In the genomic region with DNA sequence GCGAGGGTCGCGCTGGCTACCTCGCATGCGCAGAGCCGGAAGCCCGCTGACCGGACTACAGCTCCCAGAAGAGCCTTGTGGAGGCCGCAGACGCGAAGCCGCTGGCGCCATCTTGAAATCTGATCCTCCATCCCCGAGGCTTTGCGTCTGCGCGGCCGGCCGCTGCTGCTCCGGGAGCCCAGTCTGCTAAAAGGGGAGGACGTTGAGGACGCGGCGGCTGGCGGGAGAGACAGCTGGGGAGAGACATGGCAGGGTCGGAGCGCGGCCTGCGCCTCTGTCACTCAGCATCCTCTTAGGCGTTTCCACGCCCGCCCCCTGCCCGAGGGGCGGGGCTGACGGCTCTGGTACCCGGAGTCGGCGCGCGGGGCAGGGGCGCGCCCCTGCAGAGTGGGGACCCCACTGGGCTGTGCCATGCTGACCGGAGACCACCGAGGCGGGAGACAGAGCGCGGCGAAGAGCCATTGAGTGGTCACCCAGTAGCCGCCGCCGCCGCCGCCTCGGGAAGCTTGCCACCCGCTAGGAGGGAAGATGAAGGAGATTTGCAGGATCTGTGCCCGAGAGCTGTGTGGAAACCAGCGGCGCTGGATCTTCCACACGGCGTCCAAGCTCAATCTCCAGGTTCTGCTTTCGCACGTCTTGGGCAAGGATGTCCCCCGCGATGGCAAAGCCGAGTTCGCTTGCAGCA, we compare ENCODE assay signal across 8 cellular contexts.
DNase-seq lines count a peak whose midpoint lies in the region; ATAC-seq and TF ChIP-seq lines count a peak whose summit lies in the region.
"Not testable (repeated sequence)": the region's sequence is repeated elsewhere in the genome, so short reads cannot be mapped to it uniquely, and the experiment has no call there.

No MANE protein-coding gene starts in this region.

- H3K27ac ChIP-seq in WERI-Rb-1: peak overlapping the region; percentile 82

- not testable (repeated sequence) for H3K9me3 ChIP-seq in Caco-2; WERI-Rb-1 (ENCODE audit: severe bottlenecking)

- H3K27ac Mint-ChIP-seq in Caco-2 (ENCODE audit: unreplicated experiment): peak overlapping the region; percentile 95
- not testable (repeated sequence) for H3K27ac Mint-ChIP-seq in neural crest cell (ENCODE audit: unreplicated experiment)

- CTCF ChIA-PET in Caco-2 (lab: Charles Lee): not testable (repeated sequence)

- H3K4me3 ChIP-seq in Caco-2 (ENCODE audit: low read depth, low read length): peak overlapping the region; percentile 39
- peak overlapping the region; percentile 66 for H3K4me3 ChIP-seq in WERI-Rb-1 (ENCODE audit: low read depth, low read length)

- not testable (repeated sequence) for H3K4me1 ChIP-seq in Caco-2

- H3K27me3 ChIP-seq in Caco-2 (replicated peaks; ENCODE audit: control insufficient read depth, insufficient read depth, low read length); WERI-Rb-1 (ENCODE audit: insufficient read depth, low read depth, severe bottlenecking): not testable (repeated sequence)

- H3K27me3 Mint-ChIP-seq in Caco-2 (ENCODE audit: insufficient read depth, unreplicated experiment); neural crest cell (ENCODE audit: low read depth): not testable (repeated sequence)

- H3K36me3 ChIP-seq in Caco-2 (ENCODE audit: control insufficient read depth, insufficient read depth, low read length); WERI-Rb-1: not testable (repeated sequence)

- H3K4me3 Mint-ChIP-seq in Caco-2 (ENCODE audit: unreplicated experiment) (peak overlapping the region; percentile 80), neural crest cell (peak overlapping the region; percentile 89)

- intact Hi-C loops in Caco-2 (cut with micrococcal nuclease; ENCODE audit: unreplicated experiment); head of caudate nucleus (cut with DNase I): not testable (repeated sequence)

- not testable (repeated sequence) for H3K4me1 Mint-ChIP-seq in Caco-2 (ENCODE audit: low read depth, unreplicated experiment)
- H3K4me1 Mint-ChIP-seq in neural crest cell: peaks cover 10% of the 10 kb centered on the region

- H3K36me3 Mint-ChIP-seq in Caco-2 (ENCODE audit: insufficient read depth, unreplicated experiment); neural crest cell (ENCODE audit: low read depth): not testable (repeated sequence)

- not testable (repeated sequence) for TF ChIP-seq CTCF in Caco-2 (IDR thresholded peaks at IDR 0.05; ENCODE audit: insufficient read depth in 1 of 2, low read depth in 1 of 2, low read length in 1 of 2, severe bottlenecking in 1 of 2, unreplicated experiment in 1 of 2); WERI-Rb-1 (IDR thresholded peaks at IDR 0.05; ENCODE audit: low read depth, low read length); neural crest cell (conservative IDR thresholded peaks at IDR 0.05)

- peak; percentile 84 for ATAC-seq in GM21528 (IDR thresholded peaks at IDR 0.05; ENCODE audit: low FRiP score, unreplicated experiment)
- peak; percentile 76 for ATAC-seq in HG03378 (IDR thresholded peaks at IDR 0.05; ENCODE audit: unreplicated experiment)

- not testable (repeated sequence) for H3K9me3 Mint-ChIP-seq in Caco-2 (ENCODE audit: unreplicated experiment); neural crest cell

- DNase-seq in Caco-2: peak; percentile 85 to 86
- peak; percentile 97 for DNase-seq in WERI-Rb-1
- peak; percentile 20 for DNase-seq in activated naive CD8-positive, alpha-beta T cell treated with anti-CD3 and anti-CD28 coated beads, Interleukin-2, amount 50 U/mL, for 16 hours (ENCODE audit: low read depth, low spot score)
- peak; percentile 40 to 89 (median 75) for DNase-seq in head of caudate nucleus
- DNase-seq in neural crest cell (ENCODE audit: low read depth, low spot score): peak; percentile 73
- peak; percentile 54 to 65 for DNase-seq in stimulated activated CD8-positive, alpha-beta memory T cell treated with anti-CD3 and anti-CD28 coated beads, Interleukin-15, amount 100 ng/mL, for 48 hours (ENCODE audit: low read depth in 2 of 2)

- BruUV-seq in Caco-2 (replicated peaks; lab: Mats Ljungman, UMichigan): not testable (repeated sequence)

- POLR2A ChIA-PET in Caco-2 (lab: Charles Lee): not testable (repeated sequence)

Comparison
In these comparisons a context has a peak if more than half of its experiments do, and no peak if none do; other contexts are left out.
1. Peak in every context shown above with its lines: DNase-seq, ATAC-seq, H3K4me3 ChIP-seq and H3K27ac ChIP-seq.
2. DNase-seq: peak in every context shown above with its lines; median percentile 97 in WERI-Rb-1; 86 in Caco-2; 75 in head of caudate nucleus; 73 in neural crest cell; 60 in stimulated activated CD8-positive, alpha-beta memory T cell treated with anti-CD3 and anti-CD28 coated beads, Interleukin-15, amount 100 ng/mL, for 48 hours; 20 in activated naive CD8-positive, alpha-beta T cell treated with anti-CD3 and anti-CD28 coated beads, Interleukin-2, amount 50 U/mL, for 16 hours.